ENCODE assay signal across 17 cellular contexts in the genomic region with DNA sequence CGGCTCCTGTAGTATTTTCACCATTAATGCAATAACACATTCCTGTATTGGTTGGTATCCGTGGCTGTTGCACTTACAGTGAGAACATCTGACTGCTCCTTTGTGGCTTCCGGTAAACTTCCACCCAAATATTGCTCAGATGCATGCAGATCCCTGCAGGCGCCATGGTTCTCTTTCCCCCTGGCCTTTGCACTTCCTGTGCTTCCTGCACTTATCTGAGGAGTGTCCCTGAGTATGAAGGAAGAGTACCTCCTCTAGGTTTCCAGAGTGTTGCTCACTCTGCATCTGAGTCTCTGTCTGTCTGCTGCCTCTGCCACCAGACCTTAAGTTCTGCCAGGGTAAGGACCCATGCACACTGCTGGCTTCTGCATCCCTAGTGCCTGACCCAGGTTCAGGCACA.
A peak's percentile ranks its signal among the peaks of the same experiment; 100 is the strongest.
DNase-seq lines count a peak whose midpoint lies in the region; ATAC-seq and TF ChIP-seq lines count a peak whose summit lies in the region.
"Had no signal": no experiment of that assay in that cellular context is flagged by ENCODE, and none has a peak within 500 bp of the region (broad histone marks: within the 10 kb centered on the region; RNA-seq: fewer than 3 reads in every experiment).

No MANE protein-coding gene starts in this region.

- CTCF ChIA-PET in CD8-positive, alpha-beta T cell (lab: Charles Lee) = no interaction called here

- no peaks in the 10 kb centered on the region for H3K9me2 ChIP-seq in GM23338 (ENCODE audit: insufficient read depth)

- no peak for TF ChIP-seq CTCF in GM23338 (conservative IDR thresholded peaks at IDR 0.05; ENCODE audit: low read depth in 2 of 2)
- no peak for TF ChIP-seq CTCF in right lobe of liver (IDR thresholded peaks at IDR 0.05)
- TF ChIP-seq CTCF in upper lobe of right lung (IDR thresholded peaks at IDR 0.05) = no peak
- TF ChIP-seq CTCF in tibial nerve (IDR thresholded peaks at IDR 0.05) = no peak
- no peak for TF ChIP-seq CTCF in CD8-positive, alpha-beta T cell (IDR thresholded peaks at IDR 0.05)

- 0 out of 3 replicates have a peak, but pooled peaks cover 3% of the 10 kb centered on the region for H3K9me3 Mint-ChIP-seq in GM23338
- no peaks in the 10 kb centered on the region for H3K9me3 Mint-ChIP-seq in CD8-positive, alpha-beta T cell
- H3K9me3 Mint-ChIP-seq: CD8-positive, alpha-beta memory T cell had no signal

- no peaks in the 10 kb centered on the region for H4K20me1 ChIP-seq in GM23338 (replicated peaks; ENCODE audit: insufficient read depth)

- H3K27ac ChIP-seq in GM23338 (ENCODE audit: low read depth) (no peak overlapping the region), right lobe of liver (no peak overlapping the region), upper lobe of right lung (no peak overlapping the region), tibial nerve (no peak overlapping the region)
- no peak overlapping the region for H3K27ac ChIP-seq in CD8-positive, alpha-beta T cell (ENCODE audit: low read depth, low read length)
- H3K27ac ChIP-seq: BLaER1, C4-2B had no signal

- ATAC-seq in GM23338 (no peak), right lobe of liver (peak; percentile 42 to 83 (median 46)), upper lobe of right lung (peak; percentile 6)
- no peak for ATAC-seq in CD8-positive, alpha-beta T cell
- ATAC-seq: HCT116 had no signal

- POLR2A ChIA-PET in CD8-positive, alpha-beta T cell (lab: Charles Lee) = no interaction called here

- peaks cover 4% of the 10 kb centered on the region for H3K27me3 Mint-ChIP-seq in GM23338 (ENCODE audit: insufficient read depth, low read depth, poor library complexity)
- peaks cover 2% of the 10 kb centered on the region for H3K27me3 Mint-ChIP-seq in CD8-positive, alpha-beta T cell (ENCODE audit: low read depth)
- H3K27me3 Mint-ChIP-seq: CD4-positive, CD25-positive, alpha-beta regulatory T cell had no signal

- H3K36me3 ChIP-seq in GM23338 (ENCODE audit: insufficient read depth) (no peaks in the 10 kb centered on the region), right lobe of liver (no peaks in the 10 kb centered on the region), upper lobe of right lung (no peaks in the 10 kb centered on the region), tibial nerve (no peaks in the 10 kb centered on the region)
- no peaks in the 10 kb centered on the region for H3K36me3 ChIP-seq in CD8-positive, alpha-beta T cell (ENCODE audit: insufficient read depth, low read length)
- H3K36me3 ChIP-seq: BLaER1 had no signal

- H3K27me3 ChIP-seq in GM23338 (ENCODE audit: insufficient read depth) (no peaks in the 10 kb centered on the region), right lobe of liver (no peaks in the 10 kb centered on the region), upper lobe of right lung (no peaks in the 10 kb centered on the region), tibial nerve (no peaks in the 10 kb centered on the region)
- no peaks in the 10 kb centered on the region for H3K27me3 ChIP-seq in CD8-positive, alpha-beta T cell (ENCODE audit: insufficient read depth, low read length)

- intact Hi-C loops in right lobe of liver (cut with DNase I) = no loop called here
- intact Hi-C loops in upper lobe of right lung (cut with DNase I) = no loop called here
- intact Hi-C loops in CD8-positive, alpha-beta T cell (cut with DNase I, micrococcal nuclease) = no loop called here

- H3K9me3 ChIP-seq in right lobe of liver = no peaks in the 10 kb centered on the region
- H3K9me3 ChIP-seq in upper lobe of right lung = no peaks in the 10 kb centered on the region
- no peaks in the 10 kb centered on the region for H3K9me3 ChIP-seq in tibial nerve
- no peaks in the 10 kb centered on the region for H3K9me3 ChIP-seq in CD8-positive, alpha-beta T cell (ENCODE audit: low read length)
- H3K9me3 ChIP-seq: BLaER1 had no signal

- peaks cover 16% of the 10 kb centered on the region for H3K4me1 Mint-ChIP-seq in GM23338
- H3K4me1 Mint-ChIP-seq in CD8-positive, alpha-beta T cell (ENCODE audit: low read depth) = no peaks in the 10 kb centered on the region
- H3K4me1 Mint-ChIP-seq: CD4-positive, CD25-positive, alpha-beta regulatory T cell; CD8-positive, alpha-beta memory T cell had no signal

- no peak overlapping the region for H3K4me2 ChIP-seq in GM23338
- H3K4me2 ChIP-seq: BLaER1 had no signal

- no peak for TF ChIP-seq EP300 in tibial nerve (IDR thresholded peaks at IDR 0.05)

- no peaks in the 10 kb centered on the region for H3K36me3 Mint-ChIP-seq in GM23338 (ENCODE audit: low read depth)
- no peaks in the 10 kb centered on the region for H3K36me3 Mint-ChIP-seq in CD8-positive, alpha-beta T cell
- H3K36me3 Mint-ChIP-seq: CD4-positive, CD25-positive, alpha-beta regulatory T cell; CD8-positive, alpha-beta memory T cell had no signal

- no peak for DNase-seq in GM23338 (ENCODE audit: low spot score)
- DNase-seq in UCSD-AML1 (lab: John Stamatoyannopoulos, UW; ENCODE audit: unreplicated experiment) = peak; percentile 18
- DNase-seq in right lobe of liver = no peak
- no peak for DNase-seq in upper lobe of right lung
- no peak for DNase-seq in activated CD4-positive, alpha-beta T cell treated with anti-CD3 and anti-CD28 coated beads, Interleukin-2, amount 50 U/mL, for 4 hours
- DNase-seq in tibial nerve (ENCODE audit: low spot score in 2 of 2) = no peak
- DNase-seq in CD8-positive, alpha-beta T cell = no peak
- DNase-seq: CD4-positive, CD25-positive, alpha-beta regulatory T cell; CD8-positive, alpha-beta memory T cell; DMS 273 treated with DMSO at 0.1 percent for 48 hours; DMS79; GF-D8; H7 had no signal

- H2AFZ ChIP-seq in GM23338 = peak overlapping the region; percentile 14; the same call in 1 of the 2 replicates

- TF ChIP-seq POLR2A in right lobe of liver (IDR thresholded peaks at IDR 0.05) (no peak), tibial nerve (IDR thresholded peaks at IDR 0.05) (no peak)

- H3K79me2 ChIP-seq in GM23338 (replicated peaks; ENCODE audit: insufficient read depth) = no peaks in the 10 kb centered on the region

- no peak overlapping the region for H3K4me3 Mint-ChIP-seq in GM23338
- H3K4me3 Mint-ChIP-seq in CD8-positive, alpha-beta T cell = no peak overlapping the region
- H3K4me3 Mint-ChIP-seq: B cell; CD4-positive, CD25-positive, alpha-beta regulatory T cell; CD8-positive, alpha-beta memory T cell had no signal

- H3K27ac Mint-ChIP-seq in GM23338 = no peak overlapping the region
- H3K27ac Mint-ChIP-seq in CD8-positive, alpha-beta T cell = no peak overlapping the region
- H3K27ac Mint-ChIP-seq: B cell; CD8-positive, alpha-beta memory T cell had no signal

- no peak overlapping the region for H3K4me3 ChIP-seq in GM23338
- H3K4me3 ChIP-seq in right lobe of liver = no peak overlapping the region
- no peak overlapping the region for H3K4me3 ChIP-seq in upper lobe of right lung
- H3K4me3 ChIP-seq in tibial nerve = no peak overlapping the region
- H3K4me3 ChIP-seq in CD8-positive, alpha-beta T cell (ENCODE audit: low read depth, low read length) = no peak overlapping the region
- H3K4me3 ChIP-seq: BLaER1 had no signal

- H3F3A ChIP-seq in GM23338 (replicated peaks; ENCODE audit: low read depth) = no peaks in the 10 kb centered on the region

- no peaks in the 10 kb centered on the region for H3K4me1 ChIP-seq in GM23338 (ENCODE audit: insufficient read depth)
- H3K4me1 ChIP-seq in right lobe of liver = no peaks in the 10 kb centered on the region
- H3K4me1 ChIP-seq in upper lobe of right lung = peaks cover 7% of the 10 kb centered on the region
- peaks cover 0 to 19% (median 2%) of the 10 kb centered on the region in 4 donors for H3K4me1 ChIP-seq in tibial nerve
- H3K4me1 ChIP-seq in CD8-positive, alpha-beta T cell (ENCODE audit: insufficient read depth, low read length) = no peaks in the 10 kb centered on the region

- 68% methylated on average over 3 of the region's 4 CpGs for WGBS in right lobe of liver (ENCODE audit: insufficient coverage, low coverage, low lambda C conversion rate, missing lambda C conversion rate)
- WGBS in tibial nerve, 2 donors = 85% methylated on average over 4 of the region's 4 CpGs

TF ChIP-seq in GM23338, 12 proteins besides CTCF, POLR2A, EP300 and RAD21 (continues in another document):
- TF ChIP-seq, protein P1, sequence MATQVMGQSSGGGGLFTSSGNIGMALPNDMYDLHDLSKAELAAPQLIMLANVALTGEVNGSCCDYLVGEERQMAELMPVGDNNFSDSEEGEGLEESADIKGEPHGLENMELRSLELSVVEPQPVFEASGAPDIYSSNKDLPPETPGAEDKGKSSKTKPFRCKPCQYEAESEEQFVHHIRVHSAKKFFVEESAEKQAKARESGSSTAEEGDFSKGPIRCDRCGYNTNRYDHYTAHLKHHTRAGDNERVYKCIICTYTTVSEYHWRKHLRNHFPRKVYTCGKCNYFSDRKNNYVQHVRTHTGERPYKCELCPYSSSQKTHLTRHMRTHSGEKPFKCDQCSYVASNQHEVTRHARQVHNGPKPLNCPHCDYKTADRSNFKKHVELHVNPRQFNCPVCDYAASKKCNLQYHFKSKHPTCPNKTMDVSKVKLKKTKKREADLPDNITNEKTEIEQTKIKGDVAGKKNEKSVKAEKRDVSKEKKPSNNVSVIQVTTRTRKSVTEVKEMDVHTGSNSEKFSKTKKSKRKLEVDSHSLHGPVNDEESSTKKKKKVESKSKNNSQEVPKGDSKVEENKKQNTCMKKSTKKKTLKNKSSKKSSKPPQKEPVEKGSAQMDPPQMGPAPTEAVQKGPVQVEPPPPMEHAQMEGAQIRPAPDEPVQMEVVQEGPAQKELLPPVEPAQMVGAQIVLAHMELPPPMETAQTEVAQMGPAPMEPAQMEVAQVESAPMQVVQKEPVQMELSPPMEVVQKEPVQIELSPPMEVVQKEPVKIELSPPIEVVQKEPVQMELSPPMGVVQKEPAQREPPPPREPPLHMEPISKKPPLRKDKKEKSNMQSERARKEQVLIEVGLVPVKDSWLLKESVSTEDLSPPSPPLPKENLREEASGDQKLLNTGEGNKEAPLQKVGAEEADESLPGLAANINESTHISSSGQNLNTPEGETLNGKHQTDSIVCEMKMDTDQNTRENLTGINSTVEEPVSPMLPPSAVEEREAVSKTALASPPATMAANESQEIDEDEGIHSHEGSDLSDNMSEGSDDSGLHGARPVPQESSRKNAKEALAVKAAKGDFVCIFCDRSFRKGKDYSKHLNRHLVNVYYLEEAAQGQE (IDR thresholded peaks at IDR 0.05; ENCODE audit: unreplicated experiment) = no peak
- TF ChIP-seq JUNB (IDR thresholded peaks at IDR 0.05; ENCODE audit: unreplicated experiment) (no peak), STAT1 (IDR thresholded peaks at IDR 0.05; ENCODE audit: unreplicated experiment) (no peak), ZNF331 (CRISPR knock-in tag; IDR thresholded peaks at IDR 0.05; ENCODE audit: low read depth) (no peak), CREB1 (CRISPR knock-in tag; IDR thresholded peaks at IDR 0.05; ENCODE audit: low read depth) (no peak)
- TF ChIP-seq, protein P2, sequence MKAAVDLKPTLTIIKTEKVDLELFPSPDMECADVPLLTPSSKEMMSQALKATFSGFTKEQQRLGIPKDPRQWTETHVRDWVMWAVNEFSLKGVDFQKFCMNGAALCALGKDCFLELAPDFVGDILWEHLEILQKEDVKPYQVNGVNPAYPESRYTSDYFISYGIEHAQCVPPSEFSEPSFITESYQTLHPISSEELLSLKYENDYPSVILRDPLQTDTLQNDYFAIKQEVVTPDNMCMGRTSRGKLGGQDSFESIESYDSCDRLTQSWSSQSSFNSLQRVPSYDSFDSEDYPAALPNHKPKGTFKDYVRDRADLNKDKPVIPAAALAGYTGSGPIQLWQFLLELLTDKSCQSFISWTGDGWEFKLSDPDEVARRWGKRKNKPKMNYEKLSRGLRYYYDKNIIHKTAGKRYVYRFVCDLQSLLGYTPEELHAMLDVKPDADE (IDR thresholded peaks at IDR 0.05) = no peak

Comparison
In these comparisons a context has a peak if more than half of its experiments do, and no peak if none do; other contexts are left out.
1. ATAC-seq: peak in right lobe of liver (4 of 4) and upper lobe of right lung (single experiment); none in GM23338 (single experiment) and CD8-positive, alpha-beta T cell (single experiment).